8 cellular contexts compared by ENCODE assay signal in genomic region chr14:36320210-36321003, GRCh38. TPM values are rescaled to one million over a fixed set of nuclear protein-coding genes. Genes with fewer than 3 reads are reported as not detected.
DNase-seq lines count a peak whose midpoint lies in the region; ATAC-seq and TF ChIP-seq lines count a peak whose summit lies in the region.

TSS of gene MBIP (minus strand) at chr14:36320637. CDS start at chr14:36320588, 49 bp downstream.

- DNase-seq in GM06990 (ENCODE audit: extremely low read depth, insufficient read length) = peak; percentile 81
- DNase-seq in NCI-H1105 (lab: John Stamatoyannopoulos, UW) = peak; percentile 99
- DNase-seq in SKM-1 treated with dmso at 0.1 percent for 144 hours (lab: John Stamatoyannopoulos, UW; ENCODE audit: unreplicated experiment) = peak; percentile 55
- peak; percentile 81 to 98 (median 93) for DNase-seq in head of caudate nucleus
- peak; percentile 93 for DNase-seq in osteocyte (ENCODE audit: extremely low spot score, unreplicated experiment)

- H3K4me3 ChIP-seq in GM06990 (replicated peaks; ENCODE audit: low read depth, low read length) = peak within 1 kb of the TSS; percentile 93
- peak within 1 kb of the TSS; percentile 64 for H3K4me3 ChIP-seq in thymus (ENCODE audit: low read length)

- ATAC-seq in HG02623 (IDR thresholded peaks at IDR 0.05; ENCODE audit: unreplicated experiment) = peak; percentile 97

- H3K4me1 ChIP-seq in thymus (ENCODE audit: control insufficient read depth, insufficient read depth, low read length) = no peaks in the 10 kb centered on the region

- H3K27ac ChIP-seq in thymus (ENCODE audit: low read depth) = peak within 1 kb of the TSS; percentile 84

- no peaks in the 10 kb centered on the region for H3K9me3 Mint-ChIP-seq in activated naive CD8-positive, alpha-beta T cell (ENCODE audit: low read depth)
- H3K9me3 Mint-ChIP-seq in osteocyte (ENCODE audit: unreplicated experiment) = no peaks in the 10 kb centered on the region

- H3K36me3 Mint-ChIP-seq in activated naive CD8-positive, alpha-beta T cell = peaks cover 2% of the 10 kb centered on the region
- no peaks in the 10 kb centered on the region for H3K36me3 Mint-ChIP-seq in osteocyte (ENCODE audit: unreplicated experiment)

- H3K27me3 ChIP-seq in GM06990 (replicated peaks; ENCODE audit: control insufficient read depth, insufficient read depth, low read length) = no peaks in the 10 kb centered on the region
- H3K27me3 ChIP-seq in thymus (ENCODE audit: control insufficient read depth, insufficient read depth) = peaks cover 2% of the 10 kb centered on the region

- peak within 1 kb of the TSS; percentile 95 for H3K4me3 Mint-ChIP-seq in activated naive CD8-positive, alpha-beta T cell
- H3K4me3 Mint-ChIP-seq in osteocyte (ENCODE audit: unreplicated experiment) = peak within 1 kb of the TSS; percentile 92

- peaks cover 46% of the 10 kb centered on the region for H3K4me1 Mint-ChIP-seq in activated naive CD8-positive, alpha-beta T cell (ENCODE audit: low read depth)
- H3K4me1 Mint-ChIP-seq in osteocyte (ENCODE audit: unreplicated experiment) = peaks cover 23% of the 10 kb centered on the region

- intact Hi-C loops in head of caudate nucleus (cut with DNase I) = no loop called here

- H3K9me3 ChIP-seq in thymus (ENCODE audit: control insufficient read depth) = no peaks in the 10 kb centered on the region

- TF ChIP-seq CTCF in GM06990 (IDR thresholded peaks at IDR 0.05; ENCODE audit: insufficient read depth, low read length, poor library complexity, severe bottlenecking) (no peak), osteocyte (IDR thresholded peaks at IDR 0.05) (no peak)

- H3K27ac Mint-ChIP-seq in activated naive CD8-positive, alpha-beta T cell = peak within 1 kb of the TSS; percentile 98
- peak within 1 kb of the TSS; percentile 95 for H3K27ac Mint-ChIP-seq in osteocyte (ENCODE audit: unreplicated experiment)

- peaks cover 5% of the 10 kb centered on the region for H3K27me3 Mint-ChIP-seq in activated naive CD8-positive, alpha-beta T cell
- H3K27me3 Mint-ChIP-seq in osteocyte (ENCODE audit: unreplicated experiment) = peaks cover 32% of the 10 kb centered on the region

- 3% methylated on average over 34 of the region's 34 CpGs for WGBS in thymus

- H3K36me3 ChIP-seq in GM06990 (ENCODE audit: control insufficient read depth, insufficient read depth, low read length) (no peaks in the 10 kb centered on the region), thymus (ENCODE audit: control insufficient read depth, insufficient read depth) (no peaks in the 10 kb centered on the region)

RNA-seq across cellular contexts. Expression of gene MBIP, which starts in this region (rescaled TPM):
- total RNA-seq in osteocyte = 25.8 and 26.2 TPM in 2 replicates
- polyA plus RNA-seq in thymus = 33.3 TPM

Comparison
In these comparisons a context has a peak if more than half of its experiments do, and no peak if none do; other contexts are left out.
1. Peak in every context shown above with its lines: DNase-seq, ATAC-seq, H3K4me3 ChIP-seq and H3K27ac ChIP-seq.